Comparison of ENCODE assay signal across 1 cellular context in genomic region chr3:87771338-87772059, GRCh38.
TF ChIP-seq lines count a peak whose summit lies in the region.

No MANE protein-coding gene starts in this region.

TF ChIP-seq in GM23338, 12 proteins besides CTCF, POLR2A, EP300 and RAD21 (continued from another document):
- no peak for TF ChIP-seq POLR2AphosphoS5 (IDR thresholded peaks at IDR 0.05; ENCODE audit: low read depth)
- no peak for TF ChIP-seq EZH2phosphoT487 (IDR thresholded peaks at IDR 0.05; ENCODE audit: unreplicated experiment)
- TF ChIP-seq EZH2 (IDR thresholded peaks at IDR 0.05; ENCODE audit: low read depth, unreplicated experiment): no peak
- no peak for TF ChIP-seq CREB1 (CRISPR knock-in tag; IDR thresholded peaks at IDR 0.05; ENCODE audit: low read depth)
- TF ChIP-seq ZNF331 (CRISPR knock-in tag; IDR thresholded peaks at IDR 0.05; ENCODE audit: low read depth): no peak
- TF ChIP-seq NANOG (IDR thresholded peaks at IDR 0.05; ENCODE audit: borderline replicate concordance): no peak
- TF ChIP-seq REST (IDR thresholded peaks at IDR 0.05; ENCODE audit: unreplicated experiment): no peak
- no peak for TF ChIP-seq ETS1 (IDR thresholded peaks at IDR 0.05)
- no peak for TF ChIP-seq STAT1 (IDR thresholded peaks at IDR 0.05; ENCODE audit: unreplicated experiment)
- no peak for TF ChIP-seq ZNF114 (CRISPR knock-in tag; IDR thresholded peaks at IDR 0.05)
